In genomic region chr5:39423331-39423751, GRCh38 we compare ENCODE assay signal across 11 cellular contexts. TPM values are rescaled to one million over a fixed set of nuclear protein-coding genes. Genes with fewer than 3 reads are reported as not detected.
DNase-seq lines count a peak whose midpoint lies in the region; ATAC-seq and TF ChIP-seq lines count a peak whose summit lies in the region.
"Had no signal": no experiment of that assay in that cellular context is flagged by ENCODE, and none has a peak within 500 bp of the region (broad histone marks: within the 10 kb centered on the region; RNA-seq: fewer than 3 reads in every experiment).

No MANE protein-coding gene starts in this region.

- H3K4me3 ChIP-seq in HUES64 (ENCODE audit: low read length), result peak overlapping the region; percentile 66; the same call in 1 of the 2 replicates
- peak overlapping the region in 57 of 59 donors; percentile 5 to 83 (median 66) for H3K4me3 ChIP-seq in dorsolateral prefrontal cortex
- H3K4me3 ChIP-seq in mesenchymal stem cell (ENCODE audit: insufficient read depth in 1 of 2, low read depth in 1 of 2, low read length in 2 of 2), result peak overlapping the region; percentile 27 to 93
- peak overlapping the region in 1 of 3 donors; percentile 42 for H3K4me3 ChIP-seq in thyroid gland (replicated peaks in 1 of 3)

- H3K27ac ChIP-seq in HUES64 (ENCODE audit: low read depth, low read length) (no peak overlapping the region), dorsolateral prefrontal cortex (peak overlapping the region in 30 of 59 donors; percentile 4 to 89 (median 58)), mesenchymal stem cell (ENCODE audit: low read length, poor library complexity, severe bottlenecking) (peak overlapping the region; percentile 98), thyroid gland (peak overlapping the region; percentile 71 to 75 (median 72))

- DNase-seq in dorsolateral prefrontal cortex (no peak), mesenchymal stem cell (no peak), thyroid gland (peak in 1 of 2 donors; percentile 11), COR-L47 (lab: John Stamatoyannopoulos, UW) (no peak), DMS 273 (lab: John Stamatoyannopoulos, UW; ENCODE audit: unreplicated experiment) (no peak), NCI-H1436 treated with DMSO at 0.1 percent for 48 hours (lab: John Stamatoyannopoulos, UW) (no peak)
- DNase-seq: activated T-cell treated with anti-CD3 and anti-CD28 coated beads, Interleukin-2, amount 50 U/mL, for 1 hour; NCI-H1105 treated with DMSO at 0.1 percent for 48 hours; SIG-M5 had no signal

- no peak overlapping the region for H3K23ac ChIP-seq in mesenchymal stem cell (ENCODE audit: low read length in 2 of 2)

- H2BK15ac ChIP-seq in mesenchymal stem cell (ENCODE audit: low read depth, poor library complexity, severe bottlenecking), result no peak overlapping the region

- no peak for TF ChIP-seq POLR2A in thyroid gland (IDR thresholded peaks at IDR 0.05)

- H3K9ac ChIP-seq in HUES64 (ENCODE audit: low read depth, low read length), result no peak overlapping the region
- H3K9ac ChIP-seq in mesenchymal stem cell (ENCODE audit: low read length), result peak overlapping the region; percentile 99

- H3K9me3 ChIP-seq in HUES64 (ENCODE audit: insufficient read depth, low read depth, low read length) (no peaks in the 10 kb centered on the region), mesenchymal stem cell (ENCODE audit: control insufficient read depth, low read length) (no peaks in the 10 kb centered on the region), thyroid gland (no peaks in the 10 kb centered on the region)

- H2AK5ac ChIP-seq in mesenchymal stem cell (ENCODE audit: low read length, severe bottlenecking), result no peak overlapping the region

- no peak overlapping the region for H4K91ac ChIP-seq in mesenchymal stem cell (ENCODE audit: low read length)

- intact Hi-C loops in dorsolateral prefrontal cortex (cut with DNase I), result no loop called here
- intact Hi-C loops in thyroid gland (cut with DNase I), result no loop called here

- no peak for ATAC-seq in GM21360 (IDR thresholded peaks at IDR 0.05; ENCODE audit: unreplicated experiment)

- no peak overlapping the region for H2BK12ac ChIP-seq in mesenchymal stem cell (ENCODE audit: low read length in 2 of 2)

- no peak overlapping the region for H2AFZ ChIP-seq in mesenchymal stem cell (ENCODE audit: low read depth, low read length)

- no peak overlapping the region for H3K14ac ChIP-seq in mesenchymal stem cell (ENCODE audit: low read length in 2 of 2)

- H3K4me2 ChIP-seq in mesenchymal stem cell (ENCODE audit: low read length, poor library complexity, severe bottlenecking), result peak overlapping the region; percentile 37

- H3K4me1 ChIP-seq in HUES64 (ENCODE audit: insufficient read depth, low read length) (peaks cover 45% of the 10 kb centered on the region), mesenchymal stem cell (ENCODE audit: control insufficient read depth, insufficient read depth, low read depth, low read length) (peaks cover 11% of the 10 kb centered on the region), thyroid gland (peaks cover 19 to 21% of the 10 kb centered on the region in 2 donors)

- H3K79me1 ChIP-seq in mesenchymal stem cell (replicated peaks; ENCODE audit: low read length, poor library complexity, severe bottlenecking), result peaks cover 2% of the 10 kb centered on the region

- peak overlapping the region in 1 of 2 experiments; percentile 61 for H3K18ac ChIP-seq in mesenchymal stem cell (ENCODE audit: low read depth in 1 of 2, low read length in 2 of 2)

- no peak overlapping the region for H2BK5ac ChIP-seq in mesenchymal stem cell (ENCODE audit: low read depth, low read length, poor library complexity, severe bottlenecking)

- peak overlapping the region in 1 of 2 experiments; percentile 79 for H3K4ac ChIP-seq in mesenchymal stem cell (ENCODE audit: low read depth in 1 of 2, low read length in 2 of 2)

- no peak overlapping the region for H4K8ac ChIP-seq in mesenchymal stem cell (ENCODE audit: low read length)

- 73% methylated on average over 2 of the region's 2 CpGs for WGBS in HUES64
- whole genome bisulfite sequencing in mesenchymal stem cell, result 74% methylated on average over 2 of the region's 2 CpGs
- 62 to 67% methylated on average over 2 of the region's 2 CpGs for WGBS in thyroid gland, 2 donors

- TF ChIP-seq CTCF in dorsolateral prefrontal cortex (IDR thresholded peaks at IDR 0.05 in 54 of 56, conservative IDR thresholded peaks at IDR 0.05 in 2 of 56; ENCODE audit: low read depth in 1 of 56, partially characterized antibody in 56 of 56) (no peak), thyroid gland (IDR thresholded peaks at IDR 0.05) (no peak)

- H3K36me3 ChIP-seq in HUES64 (ENCODE audit: insufficient read depth, low read length), result no peaks in the 10 kb centered on the region
- peaks cover 0 to 23% of the 10 kb centered on the region in 2 experiments for H3K36me3 ChIP-seq in mesenchymal stem cell (ENCODE audit: control insufficient read depth in 1 of 2, insufficient read depth in 2 of 2, low read depth in 1 of 2, low read length in 2 of 2)
- H3K36me3 ChIP-seq in thyroid gland, result no peaks in the 10 kb centered on the region

- H2BK120ac ChIP-seq in mesenchymal stem cell (ENCODE audit: low read depth, low read length), result no peak overlapping the region

- peaks cover 15% of the 10 kb centered on the region; the same call in 1 of the 2 replicates for H3K27me3 ChIP-seq in HUES64 (ENCODE audit: insufficient read depth, low read length)
- H3K27me3 ChIP-seq in dorsolateral prefrontal cortex, result peaks cover 0 to 9% (median 0%) of the 10 kb centered on the region in 45 donors
- no peaks in the 10 kb centered on the region for H3K27me3 ChIP-seq in mesenchymal stem cell (ENCODE audit: control insufficient read depth in 1 of 2, insufficient read depth in 1 of 2, low read length in 2 of 2)
- no peaks in the 10 kb centered on the region for H3K27me3 ChIP-seq in thyroid gland

RNA-seq across cellular contexts. Expression of gene DAB2, which starts 1.4 kb away (rescaled TPM):
- polyA plus RNA-seq in HUES64 (2013, experiment 1 of 2), result 5.7 TPM
- 6.6 TPM for polyA plus RNA-seq in HUES64 (2013, experiment 2 of 2)
- total RNA-seq in dorsolateral prefrontal cortex (10 to 100 TPM in 106 of 120 experiments, 1 to 10 TPM in 14; 7.5 to 46.1 (median 14.3) TPM), thyroid gland (10 to 100 TPM; 22.9 to 57.4 (median 54.6) TPM)
- polyA plus RNA-seq in mesenchymal stem cell (2013, experiment 1 of 2), result 87.8 TPM
- polyA plus RNA-seq in mesenchymal stem cell (2013, experiment 2 of 2), result 86.6 TPM

RNA-seq across cellular contexts. Expression of gene C9, which starts 59.0 kb away (rescaled TPM):
- polyA plus RNA-seq in HUES64 (2013, experiment 1 of 2), result 0.35 TPM
- not detected for polyA plus RNA-seq in HUES64 (2013, experiment 2 of 2)
- total RNA-seq in dorsolateral prefrontal cortex (not detected), thyroid gland (not detected)
- polyA plus RNA-seq in mesenchymal stem cell (2013, experiment 1 of 2), result not detected
- polyA plus RNA-seq in mesenchymal stem cell (2013, experiment 2 of 2), result not detected
